In the genomic region with DNA sequence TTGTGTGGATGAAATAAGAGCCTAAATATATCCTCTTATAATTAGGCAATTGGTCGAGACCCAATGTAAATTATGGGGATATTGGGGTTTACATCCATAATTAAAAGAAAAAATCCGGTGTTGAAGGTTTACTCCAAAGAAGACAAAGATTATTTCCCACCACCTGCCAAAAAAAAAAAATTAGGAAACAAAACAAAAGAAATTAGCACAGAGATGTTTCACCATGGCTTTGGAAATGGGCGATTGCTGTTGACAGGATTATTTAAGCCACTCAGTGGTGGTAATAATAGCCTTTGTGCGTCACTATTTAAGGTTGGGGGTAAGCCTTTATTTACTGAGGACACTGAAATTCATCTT, we compare ENCODE assay signal across 1 cellular context.
TF ChIP-seq lines count a peak whose summit lies in the region.

No MANE protein-coding gene starts in this region.

TF ChIP-seq in K562, 482 proteins besides CTCF, POLR2A, EP300 and RAD21 (continues in another document):
- TF ChIP-seq, protein P1, sequence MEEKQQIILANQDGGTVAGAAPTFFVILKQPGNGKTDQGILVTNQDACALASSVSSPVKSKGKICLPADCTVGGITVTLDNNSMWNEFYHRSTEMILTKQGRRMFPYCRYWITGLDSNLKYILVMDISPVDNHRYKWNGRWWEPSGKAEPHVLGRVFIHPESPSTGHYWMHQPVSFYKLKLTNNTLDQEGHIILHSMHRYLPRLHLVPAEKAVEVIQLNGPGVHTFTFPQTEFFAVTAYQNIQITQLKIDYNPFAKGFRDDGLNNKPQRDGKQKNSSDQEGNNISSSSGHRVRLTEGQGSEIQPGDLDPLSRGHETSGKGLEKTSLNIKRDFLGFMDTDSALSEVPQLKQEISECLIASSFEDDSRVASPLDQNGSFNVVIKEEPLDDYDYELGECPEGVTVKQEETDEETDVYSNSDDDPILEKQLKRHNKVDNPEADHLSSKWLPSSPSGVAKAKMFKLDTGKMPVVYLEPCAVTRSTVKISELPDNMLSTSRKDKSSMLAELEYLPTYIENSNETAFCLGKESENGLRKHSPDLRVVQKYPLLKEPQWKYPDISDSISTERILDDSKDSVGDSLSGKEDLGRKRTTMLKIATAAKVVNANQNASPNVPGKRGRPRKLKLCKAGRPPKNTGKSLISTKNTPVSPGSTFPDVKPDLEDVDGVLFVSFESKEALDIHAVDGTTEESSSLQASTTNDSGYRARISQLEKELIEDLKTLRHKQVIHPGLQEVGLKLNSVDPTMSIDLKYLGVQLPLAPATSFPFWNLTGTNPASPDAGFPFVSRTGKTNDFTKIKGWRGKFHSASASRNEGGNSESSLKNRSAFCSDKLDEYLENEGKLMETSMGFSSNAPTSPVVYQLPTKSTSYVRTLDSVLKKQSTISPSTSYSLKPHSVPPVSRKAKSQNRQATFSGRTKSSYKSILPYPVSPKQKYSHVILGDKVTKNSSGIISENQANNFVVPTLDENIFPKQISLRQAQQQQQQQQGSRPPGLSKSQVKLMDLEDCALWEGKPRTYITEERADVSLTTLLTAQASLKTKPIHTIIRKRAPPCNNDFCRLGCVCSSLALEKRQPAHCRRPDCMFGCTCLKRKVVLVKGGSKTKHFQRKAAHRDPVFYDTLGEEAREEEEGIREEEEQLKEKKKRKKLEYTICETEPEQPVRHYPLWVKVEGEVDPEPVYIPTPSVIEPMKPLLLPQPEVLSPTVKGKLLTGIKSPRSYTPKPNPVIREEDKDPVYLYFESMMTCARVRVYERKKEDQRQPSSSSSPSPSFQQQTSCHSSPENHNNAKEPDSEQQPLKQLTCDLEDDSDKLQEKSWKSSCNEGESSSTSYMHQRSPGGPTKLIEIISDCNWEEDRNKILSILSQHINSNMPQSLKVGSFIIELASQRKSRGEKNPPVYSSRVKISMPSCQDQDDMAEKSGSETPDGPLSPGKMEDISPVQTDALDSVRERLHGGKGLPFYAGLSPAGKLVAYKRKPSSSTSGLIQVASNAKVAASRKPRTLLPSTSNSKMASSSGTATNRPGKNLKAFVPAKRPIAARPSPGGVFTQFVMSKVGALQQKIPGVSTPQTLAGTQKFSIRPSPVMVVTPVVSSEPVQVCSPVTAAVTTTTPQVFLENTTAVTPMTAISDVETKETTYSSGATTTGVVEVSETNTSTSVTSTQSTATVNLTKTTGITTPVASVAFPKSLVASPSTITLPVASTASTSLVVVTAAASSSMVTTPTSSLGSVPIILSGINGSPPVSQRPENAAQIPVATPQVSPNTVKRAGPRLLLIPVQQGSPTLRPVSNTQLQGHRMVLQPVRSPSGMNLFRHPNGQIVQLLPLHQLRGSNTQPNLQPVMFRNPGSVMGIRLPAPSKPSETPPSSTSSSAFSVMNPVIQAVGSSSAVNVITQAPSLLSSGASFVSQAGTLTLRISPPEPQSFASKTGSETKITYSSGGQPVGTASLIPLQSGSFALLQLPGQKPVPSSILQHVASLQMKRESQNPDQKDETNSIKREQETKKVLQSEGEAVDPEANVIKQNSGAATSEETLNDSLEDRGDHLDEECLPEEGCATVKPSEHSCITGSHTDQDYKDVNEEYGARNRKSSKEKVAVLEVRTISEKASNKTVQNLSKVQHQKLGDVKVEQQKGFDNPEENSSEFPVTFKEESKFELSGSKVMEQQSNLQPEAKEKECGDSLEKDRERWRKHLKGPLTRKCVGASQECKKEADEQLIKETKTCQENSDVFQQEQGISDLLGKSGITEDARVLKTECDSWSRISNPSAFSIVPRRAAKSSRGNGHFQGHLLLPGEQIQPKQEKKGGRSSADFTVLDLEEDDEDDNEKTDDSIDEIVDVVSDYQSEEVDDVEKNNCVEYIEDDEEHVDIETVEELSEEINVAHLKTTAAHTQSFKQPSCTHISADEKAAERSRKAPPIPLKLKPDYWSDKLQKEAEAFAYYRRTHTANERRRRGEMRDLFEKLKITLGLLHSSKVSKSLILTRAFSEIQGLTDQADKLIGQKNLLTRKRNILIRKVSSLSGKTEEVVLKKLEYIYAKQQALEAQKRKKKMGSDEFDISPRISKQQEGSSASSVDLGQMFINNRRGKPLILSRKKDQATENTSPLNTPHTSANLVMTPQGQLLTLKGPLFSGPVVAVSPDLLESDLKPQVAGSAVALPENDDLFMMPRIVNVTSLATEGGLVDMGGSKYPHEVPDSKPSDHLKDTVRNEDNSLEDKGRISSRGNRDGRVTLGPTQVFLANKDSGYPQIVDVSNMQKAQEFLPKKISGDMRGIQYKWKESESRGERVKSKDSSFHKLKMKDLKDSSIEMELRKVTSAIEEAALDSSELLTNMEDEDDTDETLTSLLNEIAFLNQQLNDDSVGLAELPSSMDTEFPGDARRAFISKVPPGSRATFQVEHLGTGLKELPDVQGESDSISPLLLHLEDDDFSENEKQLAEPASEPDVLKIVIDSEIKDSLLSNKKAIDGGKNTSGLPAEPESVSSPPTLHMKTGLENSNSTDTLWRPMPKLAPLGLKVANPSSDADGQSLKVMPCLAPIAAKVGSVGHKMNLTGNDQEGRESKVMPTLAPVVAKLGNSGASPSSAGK (IDR thresholded peaks at IDR 0.05) = no peak
- TF ChIP-seq NBN (IDR thresholded peaks at IDR 0.05; ENCODE audit: low read depth) = 0 out of 2 replicates have a peak, but pooled peaks have one; percentile 8
- no peak for TF ChIP-seq NR2C2 (CRISPR knock-in tag; IDR thresholded peaks at IDR 0.05)
- peak; percentile 65; the same call in 1 of the 2 replicates for TF ChIP-seq NR2C2 (tag; IDR thresholded peaks at IDR 0.05)
- no peak for TF ChIP-seq RNF2 (IDR thresholded peaks at IDR 0.05)
- TF ChIP-seq CEBPB (tag; IDR thresholded peaks at IDR 0.05) = peak; percentile 10; the same call in 1 of the 2 replicates
- no peak for TF ChIP-seq ARHGAP35 (IDR thresholded peaks at IDR 0.05; ENCODE audit: partially characterized antibody)
- TF ChIP-seq HNRNPUL1 (IDR thresholded peaks at IDR 0.05; ENCODE audit: low read length) = no peak
- TF ChIP-seq, protein P2, sequence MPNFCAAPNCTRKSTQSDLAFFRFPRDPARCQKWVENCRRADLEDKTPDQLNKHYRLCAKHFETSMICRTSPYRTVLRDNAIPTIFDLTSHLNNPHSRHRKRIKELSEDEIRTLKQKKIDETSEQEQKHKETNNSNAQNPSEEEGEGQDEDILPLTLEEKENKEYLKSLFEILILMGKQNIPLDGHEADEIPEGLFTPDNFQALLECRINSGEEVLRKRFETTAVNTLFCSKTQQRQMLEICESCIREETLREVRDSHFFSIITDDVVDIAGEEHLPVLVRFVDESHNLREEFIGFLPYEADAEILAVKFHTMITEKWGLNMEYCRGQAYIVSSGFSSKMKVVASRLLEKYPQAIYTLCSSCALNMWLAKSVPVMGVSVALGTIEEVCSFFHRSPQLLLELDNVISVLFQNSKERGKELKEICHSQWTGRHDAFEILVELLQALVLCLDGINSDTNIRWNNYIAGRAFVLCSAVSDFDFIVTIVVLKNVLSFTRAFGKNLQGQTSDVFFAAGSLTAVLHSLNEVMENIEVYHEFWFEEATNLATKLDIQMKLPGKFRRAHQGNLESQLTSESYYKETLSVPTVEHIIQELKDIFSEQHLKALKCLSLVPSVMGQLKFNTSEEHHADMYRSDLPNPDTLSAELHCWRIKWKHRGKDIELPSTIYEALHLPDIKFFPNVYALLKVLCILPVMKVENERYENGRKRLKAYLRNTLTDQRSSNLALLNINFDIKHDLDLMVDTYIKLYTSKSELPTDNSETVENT (CRISPR knock-in tag; IDR thresholded peaks at IDR 0.05) = no peak
- 0 out of 2 replicates have a peak, but pooled peaks have one; percentile 7 for TF ChIP-seq LEF1 (IDR thresholded peaks at IDR 0.05)
- TF ChIP-seq ASH1L (IDR thresholded peaks at IDR 0.05; ENCODE audit: borderline replicate concordance, low read depth, partially characterized antibody) = peak; percentile 48
- no peak for TF ChIP-seq FIP1L1 (IDR thresholded peaks at IDR 0.05; ENCODE audit: low read depth, low read length, poor library complexity, severe bottlenecking)
- TF ChIP-seq, protein P3, sequence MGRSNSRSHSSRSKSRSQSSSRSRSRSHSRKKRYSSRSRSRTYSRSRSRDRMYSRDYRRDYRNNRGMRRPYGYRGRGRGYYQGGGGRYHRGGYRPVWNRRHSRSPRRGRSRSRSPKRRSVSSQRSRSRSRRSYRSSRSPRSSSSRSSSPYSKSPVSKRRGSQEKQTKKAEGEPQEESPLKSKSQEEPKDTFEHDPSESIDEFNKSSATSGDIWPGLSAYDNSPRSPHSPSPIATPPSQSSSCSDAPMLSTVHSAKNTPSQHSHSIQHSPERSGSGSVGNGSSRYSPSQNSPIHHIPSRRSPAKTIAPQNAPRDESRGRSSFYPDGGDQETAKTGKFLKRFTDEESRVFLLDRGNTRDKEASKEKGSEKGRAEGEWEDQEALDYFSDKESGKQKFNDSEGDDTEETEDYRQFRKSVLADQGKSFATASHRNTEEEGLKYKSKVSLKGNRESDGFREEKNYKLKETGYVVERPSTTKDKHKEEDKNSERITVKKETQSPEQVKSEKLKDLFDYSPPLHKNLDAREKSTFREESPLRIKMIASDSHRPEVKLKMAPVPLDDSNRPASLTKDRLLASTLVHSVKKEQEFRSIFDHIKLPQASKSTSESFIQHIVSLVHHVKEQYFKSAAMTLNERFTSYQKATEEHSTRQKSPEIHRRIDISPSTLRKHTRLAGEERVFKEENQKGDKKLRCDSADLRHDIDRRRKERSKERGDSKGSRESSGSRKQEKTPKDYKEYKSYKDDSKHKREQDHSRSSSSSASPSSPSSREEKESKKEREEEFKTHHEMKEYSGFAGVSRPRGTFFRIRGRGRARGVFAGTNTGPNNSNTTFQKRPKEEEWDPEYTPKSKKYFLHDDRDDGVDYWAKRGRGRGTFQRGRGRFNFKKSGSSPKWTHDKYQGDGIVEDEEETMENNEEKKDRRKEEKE (IDR thresholded peaks at IDR 0.05; ENCODE audit: borderline replicate concordance in 1 of 2, control insufficient read depth in 1 of 2, low read depth in 2 of 2, low read length in 1 of 2) = no peak
- TF ChIP-seq, protein P4, sequence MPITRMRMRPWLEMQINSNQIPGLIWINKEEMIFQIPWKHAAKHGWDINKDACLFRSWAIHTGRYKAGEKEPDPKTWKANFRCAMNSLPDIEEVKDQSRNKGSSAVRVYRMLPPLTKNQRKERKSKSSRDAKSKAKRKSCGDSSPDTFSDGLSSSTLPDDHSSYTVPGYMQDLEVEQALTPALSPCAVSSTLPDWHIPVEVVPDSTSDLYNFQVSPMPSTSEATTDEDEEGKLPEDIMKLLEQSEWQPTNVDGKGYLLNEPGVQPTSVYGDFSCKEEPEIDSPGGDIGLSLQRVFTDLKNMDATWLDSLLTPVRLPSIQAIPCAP (CRISPR knock-in tag; IDR thresholded peaks at IDR 0.05; ENCODE audit: borderline replicate concordance) = no peak
- no peak for TF ChIP-seq NR2F6 (CRISPR knock-in tag; IDR thresholded peaks at IDR 0.05)
- no peak for TF ChIP-seq ZNF165 (CRISPR knock-in tag; IDR thresholded peaks at IDR 0.05; ENCODE audit: borderline replicate concordance)
- 0 out of 2 replicates have a peak, but pooled peaks have one; percentile 15 for TF ChIP-seq EHMT2 (IDR thresholded peaks at IDR 0.05)
- TF ChIP-seq ZNF121 (CRISPR knock-in tag; conservative IDR thresholded peaks at IDR 0.05) = no peak
- no peak for TF ChIP-seq GTF2A2 (tag; IDR thresholded peaks at IDR 0.05)
- no peak for TF ChIP-seq CXXC5 (CRISPR knock-in tag; IDR thresholded peaks at IDR 0.05)
- 0 out of 2 replicates have a peak, but pooled peaks have one; percentile 6 for TF ChIP-seq HDAC2 (IDR thresholded peaks at IDR 0.05)
- TF ChIP-seq NEUROD1 (IDR thresholded peaks at IDR 0.05; ENCODE audit: borderline replicate concordance, low read depth, low read length, partially characterized antibody) = no peak
- TF ChIP-seq, protein P5, sequence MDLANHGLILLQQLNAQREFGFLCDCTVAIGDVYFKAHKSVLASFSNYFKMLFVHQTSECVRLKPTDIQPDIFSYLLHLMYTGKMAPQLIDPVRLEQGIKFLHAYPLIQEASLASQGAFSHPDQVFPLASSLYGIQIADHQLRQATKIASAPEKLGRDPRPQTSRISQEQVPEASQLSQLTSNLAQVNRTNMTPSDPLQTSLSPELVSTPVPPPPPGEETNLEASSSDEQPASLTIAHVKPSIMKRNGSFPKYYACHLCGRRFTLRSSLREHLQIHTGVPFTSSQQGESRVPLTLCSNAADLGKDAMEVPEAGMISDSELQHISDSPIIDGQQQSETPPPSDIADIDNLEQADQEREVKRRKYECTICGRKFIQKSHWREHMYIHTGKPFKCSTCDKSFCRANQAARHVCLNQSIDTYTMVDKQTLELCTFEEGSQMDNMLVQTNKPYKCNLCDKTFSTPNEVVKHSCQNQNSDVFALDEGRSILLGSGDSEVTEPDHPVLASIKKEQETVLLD (IDR thresholded peaks at IDR 0.05) = peak; percentile 2; the same call in 1 of the 2 replicates
- no peak for TF ChIP-seq HDAC1 (IDR thresholded peaks at IDR 0.05)
- no peak; the same call in 1 of the 2 replicates for TF ChIP-seq MEF2D (tag; conservative IDR thresholded peaks at IDR 0.05; ENCODE audit: low read depth)
- TF ChIP-seq, protein P6, sequence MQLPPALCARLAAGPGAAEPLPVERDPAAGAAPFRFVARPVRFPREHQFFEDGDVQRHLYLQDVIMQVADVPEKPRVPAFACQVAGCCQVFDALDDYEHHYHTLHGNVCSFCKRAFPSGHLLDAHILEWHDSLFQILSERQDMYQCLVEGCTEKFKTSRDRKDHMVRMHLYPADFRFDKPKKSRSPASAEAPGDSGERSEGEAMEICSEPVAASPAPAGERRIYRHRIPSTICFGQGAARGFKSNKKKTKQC (CRISPR knock-in tag; IDR thresholded peaks at IDR 0.05) = no peak
- TF ChIP-seq BRD9 (IDR thresholded peaks at IDR 0.05; ENCODE audit: low read depth, partially characterized antibody) = peak; percentile 13
- TF ChIP-seq DPF2 (IDR thresholded peaks at IDR 0.05) = 0 out of 2 replicates have a peak, but pooled peaks have one; percentile 32
- no peak for TF ChIP-seq KHSRP (IDR thresholded peaks at IDR 0.05)
- TF ChIP-seq, protein P7, sequence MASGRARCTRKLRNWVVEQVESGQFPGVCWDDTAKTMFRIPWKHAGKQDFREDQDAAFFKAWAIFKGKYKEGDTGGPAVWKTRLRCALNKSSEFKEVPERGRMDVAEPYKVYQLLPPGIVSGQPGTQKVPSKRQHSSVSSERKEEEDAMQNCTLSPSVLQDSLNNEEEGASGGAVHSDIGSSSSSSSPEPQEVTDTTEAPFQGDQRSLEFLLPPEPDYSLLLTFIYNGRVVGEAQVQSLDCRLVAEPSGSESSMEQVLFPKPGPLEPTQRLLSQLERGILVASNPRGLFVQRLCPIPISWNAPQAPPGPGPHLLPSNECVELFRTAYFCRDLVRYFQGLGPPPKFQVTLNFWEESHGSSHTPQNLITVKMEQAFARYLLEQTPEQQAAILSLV (tag; IDR thresholded peaks at IDR 0.05) = no peak
- TF ChIP-seq CREBBP (IDR thresholded peaks at IDR 0.05; ENCODE audit: low read depth, low read length) = no peak
- no peak for TF ChIP-seq ZNF644 (tag; IDR thresholded peaks at IDR 0.05; ENCODE audit: low read depth)
- no peak for TF ChIP-seq ELF4 (CRISPR knock-in tag; IDR thresholded peaks at IDR 0.05)
- TF ChIP-seq CBX1 (IDR thresholded peaks at IDR 0.05; ENCODE audit: low read depth) = no peak
